ENCODE assay signal across 11 cellular contexts in genomic region chr12:124294686-124295315, GRCh38. TPM values are rescaled to one million over a fixed set of nuclear protein-coding genes. Genes with fewer than 3 reads are reported as not detected.
DNase-seq lines count a peak whose midpoint lies in the region; ATAC-seq, FAIRE-seq and TF ChIP-seq lines count a peak whose summit lies in the region.
"Had no signal": no experiment of that assay in that cellular context is flagged by ENCODE, and none has a peak within 500 bp of the region (broad histone marks: within the 10 kb centered on the region; RNA-seq: fewer than 3 reads in every experiment).

A gene with protein sequence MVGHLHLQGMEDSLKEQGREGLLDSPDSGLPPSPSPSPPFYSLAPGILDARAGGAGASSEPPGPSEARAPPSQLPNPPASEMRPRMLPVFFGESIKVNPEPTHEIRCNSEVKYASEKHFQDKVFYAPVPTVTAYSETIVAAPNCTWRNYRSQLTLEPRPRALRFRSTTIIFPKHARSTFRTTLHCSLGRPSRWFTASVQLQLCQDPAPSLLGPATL (plus strand): TSS chr12:124295093. CDS start chr12:124295430, 337 bp downstream.

- H3K79me2 ChIP-seq in H1 (ENCODE audit: control insufficient read depth in 1 of 2, insufficient read depth in 2 of 2, low read length in 2 of 2): no peaks in the 10 kb centered on the region

- peak within 1 kb of the TSS; percentile 62 for H4K91ac ChIP-seq in H1 (replicated peaks; ENCODE audit: insufficient read length, low read length)

- H2BK12ac ChIP-seq in H1 (ENCODE audit: low read depth, low read length): peak within 1 kb of the TSS; percentile 94; the same call in 1 of the 2 replicates

- H2AFZ ChIP-seq in H1 (ENCODE audit: low read length): no peak within 1 kb of the TSS

- H3K23ac ChIP-seq in H1 (ENCODE audit: insufficient read length): no peak within 1 kb of the TSS

- H3K14ac ChIP-seq in H1 (ENCODE audit: insufficient read length): no peak within 1 kb of the TSS

- no peak within 1 kb of the TSS for H4K5ac ChIP-seq in H1 (ENCODE audit: insufficient read length, low read depth, low read length)

- no peak within 1 kb of the TSS for H2BK15ac ChIP-seq in H1 (ENCODE audit: low read length)

- H3K9me3 ChIP-seq in H1 (ENCODE audit: insufficient read depth in 2 of 2, low read depth in 1 of 2, low read length in 1 of 2) (no peaks in the 10 kb centered on the region), mucosa of rectum (ENCODE audit: control insufficient read depth in 2 of 2, low read length in 2 of 2) (no peaks in the 10 kb centered on the region), upper lobe of right lung (no peaks in the 10 kb centered on the region)

- POLR2A ChIA-PET in H1 (lab: Charles Lee; ENCODE audit: partially characterized antibody): interaction anchor here (1.0 to 1.6 kb wide), 2 partner anchors 16 to 24 kb away, joined by 3 to 6 read pairs; no protein-coding TSS in a partner anchor

- no peak for TF ChIP-seq POLR2A in H1 (IDR thresholded peaks at IDR 0.05; ENCODE audit: control extremely low read depth in 1 of 2, low read depth in 2 of 2, low read length in 2 of 2)

- peak; percentile 59 for ATAC-seq in Right ventricle myocardium superior (ENCODE audit: poor library complexity)
- ATAC-seq in upper lobe of right lung: peak; percentile 57
- ATAC-seq in GM18873 (IDR thresholded peaks at IDR 0.05; ENCODE audit: low FRiP score, unreplicated experiment): no peak

- 0 out of 2 replicates have a peak within 1 kb of the TSS, but pooled peaks have one; percentile 21 for H2BK20ac ChIP-seq in H1 (ENCODE audit: low read length)

- H3K36me3 ChIP-seq in H1 (ENCODE audit: control insufficient read depth in 2 of 4, insufficient read depth in 4 of 4, low read length in 3 of 4) (no peaks in the 10 kb centered on the region), mucosa of rectum (ENCODE audit: control insufficient read depth in 2 of 2, insufficient read depth in 2 of 2, low read length in 2 of 2) (peaks cover 0 to 4% of the 10 kb centered on the region in 2 donors), upper lobe of right lung (no peaks in the 10 kb centered on the region)

- peak within 1 kb of the TSS; percentile 62 for H3K4ac ChIP-seq in H1 (replicated peaks; ENCODE audit: insufficient read length, low read depth, low read length)

- CTCF ChIA-PET in H1 (lab: Charles Lee; ENCODE audit: partially characterized antibody): interaction anchor here (0.7 to 1.3 kb wide), 3 partner anchors 154 to 259 kb away, joined by 3 to 7 read pairs (median 3); no protein-coding TSS in a partner anchor

- H2BK120ac ChIP-seq in H1 (replicated peaks; ENCODE audit: low read depth, low read length): no peak within 1 kb of the TSS

- TF ChIP-seq CTCF in H1 (IDR thresholded peaks at IDR 0.05; ENCODE audit: control extremely low read depth in 1 of 3, insufficient read depth in 1 of 3, low read depth in 1 of 3, low read length in 3 of 3): no peak
- no peak for TF ChIP-seq CTCF in upper lobe of right lung (IDR thresholded peaks at IDR 0.05)

- peaks cover 5% of the 10 kb centered on the region; the same call in 1 of the 2 replicates for H3K23me2 ChIP-seq in H1 (ENCODE audit: low read depth, low read length)

- peaks cover 3 to 23% (median 16%) of the 10 kb centered on the region in 4 experiments for H3K4me1 ChIP-seq in H1 (replicated peaks in 1 of 4; ENCODE audit: control insufficient read depth in 3 of 4, insufficient read depth in 4 of 4, low read length in 3 of 4)
- H3K4me1 ChIP-seq in mucosa of rectum (ENCODE audit: control insufficient read depth in 2 of 2, insufficient read depth in 2 of 2, low read length in 2 of 2): peaks cover 2 to 28% of the 10 kb centered on the region in 2 donors
- H3K4me1 ChIP-seq in upper lobe of right lung: peaks cover under 1% of the 10 kb centered on the region

- peak in 1 of 2 experiments; percentile 16; a peak in 1 of 4 replicates for TF ChIP-seq RAD21 in H1 (IDR thresholded peaks at IDR 0.05 in 1 of 2, conservative IDR thresholded peaks at IDR 0.05 in 1 of 2; ENCODE audit: low read depth in 2 of 2, low read length in 2 of 2)

- no peak for TF ChIP-seq EP300 in H1 (IDR thresholded peaks at IDR 0.05; ENCODE audit: borderline replicate concordance in 1 of 2, low read depth in 2 of 2, low read length in 2 of 2)

- H4K20me1 ChIP-seq in H1 (replicated peaks in 1 of 2; ENCODE audit: control insufficient read depth in 1 of 2, insufficient read depth in 2 of 2, low read length in 2 of 2): peaks cover 0 to 2% of the 10 kb centered on the region in 2 experiments

- peak within 1 kb of the TSS; percentile 42 to 60 (median 46) for H3K4me3 ChIP-seq in H1 (ENCODE audit: extremely low read depth in 1 of 4, insufficient read depth in 2 of 4, low read depth in 3 of 4, low read length in 4 of 4)
- peak within 1 kb of the TSS; percentile 76 to 81 for H3K4me3 ChIP-seq in mucosa of rectum (ENCODE audit: low read length in 2 of 2)
- H3K4me3 ChIP-seq in upper lobe of right lung: peak within 1 kb of the TSS; percentile 21

- H3K27me3 ChIP-seq in H1 (replicated peaks in 1 of 4; ENCODE audit: control insufficient read depth in 3 of 4, extremely low read depth in 1 of 4, insufficient read depth in 3 of 4, low read length in 3 of 4) (peaks cover 3 to 36% (median 23%) of the 10 kb centered on the region in 4 experiments; a peak in 6 of 7 replicates), mucosa of rectum (ENCODE audit: control insufficient read depth in 2 of 2, insufficient read depth in 2 of 2, low read length in 2 of 2) (peaks cover 0 to 3% of the 10 kb centered on the region in 2 donors), upper lobe of right lung (peaks cover 26% of the 10 kb centered on the region)

- H2AK5ac ChIP-seq in H1 (ENCODE audit: low read depth, low read length): no peak within 1 kb of the TSS

- no peak within 1 kb of the TSS for H2BK5ac ChIP-seq in H1 (ENCODE audit: low read depth, low read length)

- H3K9ac ChIP-seq in H1 (replicated peaks in 1 of 4; ENCODE audit: extremely low read depth in 1 of 4, low read depth in 3 of 4, low read length in 3 of 4): peak within 1 kb of the TSS in 1 of 4 experiments; percentile 50; a peak in 2 of 7 replicates
- H3K9ac ChIP-seq in mucosa of rectum (ENCODE audit: low read depth in 1 of 2, low read length in 2 of 2): peak within 1 kb of the TSS; percentile 74 to 81

- WGBS in H1 (ENCODE audit: extremely low coverage in 1 of 2, insufficient coverage in 1 of 2, insufficient read length in 1 of 2, insufficient replicate concordance in 2 of 2, low coverage in 1 of 2, low lambda C conversion rate in 2 of 2, missing lambda C conversion rate in 1 of 2), 2 experiments: 15% methylated on average over 17 of the region's 63 CpGs; no CpG with 5 or more reads in 1 of the 2 experiments

- peak within 1 kb of the TSS; percentile 78 to 97 for H3K4me2 ChIP-seq in H1 (ENCODE audit: insufficient read depth in 1 of 2, low read depth in 2 of 2, low read length in 2 of 2)

- no peak for FAIRE-seq in H1 (lab: Jason Lieb, UNC)

- H4K8ac ChIP-seq in H1 (ENCODE audit: extremely low read depth, insufficient read depth, low read length): 0 out of 2 replicates have a peak within 1 kb of the TSS, but pooled peaks have one; percentile 43

- no peak within 1 kb of the TSS for H3K56ac ChIP-seq in H1 (replicated peaks; ENCODE audit: insufficient read length, low read depth, low read length)

- DNase-seq in Right ventricle myocardium superior (peak; percentile 35), cardiac septum (ENCODE audit: low spot score) (no peak), H1 (ENCODE audit: low read depth in 1 of 2, low spot score in 2 of 2) (peak in 1 of 2 experiments; percentile 76), upper lobe of right lung (no peak), NCI-H524 treated with DMSO at 0.1 percent for 48 hours (lab: John Stamatoyannopoulos, UW) (no peak), caudate nucleus (lab: John Stamatoyannopoulos, UW) (no peak)
- DNase-seq: activated CD4-positive, alpha-beta T cell treated with anti-CD3 and anti-CD28 coated beads for 48 hours; GOT3; NCI-H187 had no signal

- intact Hi-C loops in Right ventricle myocardium superior (cut with DNase I) (no loop called here), cardiac septum (cut with DNase I) (no loop called here), upper lobe of right lung (cut with DNase I) (no loop called here)

- H3K79me1 ChIP-seq in H1 (ENCODE audit: low read depth, low read length): 0 out of 2 replicates have a peak, but pooled peaks cover 2% of the 10 kb centered on the region

- H3K27ac ChIP-seq in H1 (ENCODE audit: low read depth, low read length) (no peak within 1 kb of the TSS), mucosa of rectum (ENCODE audit: low read depth in 2 of 2, low read length in 2 of 2) (peak within 1 kb of the TSS; percentile 71 to 82), upper lobe of right lung (no peak within 1 kb of the TSS), caudate nucleus (ENCODE audit: low read depth, low read length) (no peak within 1 kb of the TSS)

- peak within 1 kb of the TSS; percentile 60 for H3K18ac ChIP-seq in H1 (ENCODE audit: extremely low read depth, low read length)

TF ChIP-seq in H1, 55 proteins besides CTCF, POLR2A, EP300 and RAD21 (continues in another document):
- TF ChIP-seq EZH2 (IDR thresholded peaks at IDR 0.05; ENCODE audit: low read depth, low read length, severe bottlenecking) (peak; percentile 33), MAX (IDR thresholded peaks at IDR 0.05) (peak; percentile 72)

RNA-seq across cellular contexts. Expression of the gene that starts here (rescaled TPM):
- total RNA-seq in Right ventricle myocardium superior (0.16 TPM), cardiac septum (not detected), upper lobe of right lung (1.0 TPM)
- 6.4 and 8.1 TPM in 2 replicates for total RNA-seq in H1 (2021; fragmentation: NEBNext Ultra II Directional; extraction: Animal tissue kit (Norgen Biotek cat#: 25700))
- polyA plus RNA-seq in H1 (2011; rRNA removed): 6.6 and 9.3 TPM in 2 replicates
- 6.2 TPM for polyA plus RNA-seq in H1 (2011; cell fraction: cytosol; rRNA removed)
- polyA plus RNA-seq in H1 (2011; cell fraction: nucleus; rRNA removed): 12.7 TPM
- polyA plus RNA-seq in H1 (2012, experiment 1 of 2): 4.3 to 7.5 TPM (median 7.1 TPM) in 4 replicates
- 5.4 TPM for polyA plus RNA-seq in H1 (2012, experiment 2 of 2)
- polyA plus RNA-seq in H1 (2013, experiment 1 of 2): 3.6 TPM
- 2.4 TPM for polyA plus RNA-seq in H1 (2013, experiment 2 of 2)
- 4.4 and 6.3 TPM in 2 replicates for polyA minus RNA-seq in H1 (2011; rRNA and poly(A)+ RNA removed)
- 5.9 TPM for polyA minus RNA-seq in H1 (2011; cell fraction: cytosol; rRNA and poly(A)+ RNA removed)
- polyA minus RNA-seq in H1 (2011; cell fraction: nucleus; rRNA and poly(A)+ RNA removed): 8.8 TPM

Comparison
In these comparisons a context has a peak if more than half of its experiments do, and no peak if none do; other contexts are left out.
1. Peak in DNase-seq and ATAC-seq in Right ventricle myocardium superior; RNA of the gene not detected or under 1 TPM.
2. H3K27ac ChIP-seq: peak in mucosa of rectum (2 of 2); none in H1 (single experiment), upper lobe of right lung (single experiment) and caudate nucleus (single experiment).
3. H3K4me3 ChIP-seq: peak in every context shown above with its lines; median percentile 78 in mucosa of rectum; 46 in H1; 21 in upper lobe of right lung.